Comparison of ENCODE assay signal across 34 cellular contexts in genomic region chrX:135436456-135436855, GRCh38.
"Had no signal": no experiment of that assay in that cellular context is flagged by ENCODE, and none has a peak within 500 bp of the region (broad histone marks: within the 10 kb centered on the region; RNA-seq: fewer than 3 reads in every experiment).

No MANE protein-coding gene starts in this region.

- ATAC-seq: activated CD8-positive, alpha-beta T cell treated with anti-CD3 and anti-CD28 coated beads for 36 hours; activated naive CD4-positive, alpha-beta T cell treated with anti-CD3 and anti-CD28 coated beads, Interleukin-2, amount 50 U/mL, for 72 hours; activated T-cell treated with anti-CD3 and anti-CD28 coated beads, Interleukin-2, amount 50 U/mL, for 4 hours; activated T-cell treated with anti-CD3 and anti-CD28 coated beads, Interleukin-2, amount 50 U/mL, for 72 hours; activated T-helper 17 cell treated with anti-CD3 and anti-CD28 coated beads, Interleukin-2, amount 50 U/mL, for 72 hours; body of pancreas had no signal

- H3K27me3 ChIP-seq: adrenal gland, body of pancreas, brain microvascular endothelial cell had no signal

- H3K4me3 ChIP-seq: adrenal gland, body of pancreas, breast epithelium had no signal

- H3K36me3 ChIP-seq: adrenal gland, brain microvascular endothelial cell, breast epithelium had no signal

- H3K27me3 Mint-ChIP-seq: activated CD4-positive, alpha-beta memory T cell treated with anti-CD3 and anti-CD28 coated beads for 36 hours; activated CD8-positive, alpha-beta T cell treated with anti-CD3 and anti-CD28 coated beads for 36 hours; activated naive CD8-positive, alpha-beta T cell treated with anti-CD3 and anti-CD28 coated beads for 36 hours; activated T-helper 17 cell treated with anti-CD3 and anti-CD28 coated beads, Interleukin-2, amount 50 U/mL, for 72 hours had no signal

- DNase-seq: activated B cell treated with CpG ODN at 0.5 μM for 24 hours; activated CD4-positive, alpha-beta memory T cell treated with anti-CD3 and anti-CD28 coated beads for 36 hours; activated CD4-positive, alpha-beta T cell treated with anti-CD3 and anti-CD28 coated beads for 4 hours; activated CD4-positive, alpha-beta T cell treated with anti-CD3 and anti-CD28 coated beads, Interleukin-2, amount 50 U/mL, for 1 hour; activated CD4-positive, alpha-beta T cell treated with anti-CD3 and anti-CD28 coated beads, Interleukin-2, amount 50 U/mL, for 4 hours; activated CD4-positive, CD25-positive, alpha-beta regulatory T cell treated with anti-CD3 and anti-CD28 coated beads, Interleukin-2, amount 50 U/mL, for 72 hours; activated CD8-positive, alpha-beta memory T cell treated with anti-CD3 and anti-CD28 coated beads, Interleukin-2, amount 50 U/mL, for 4 hours; activated CD8-positive, alpha-beta T cell treated with anti-CD3 and anti-CD28 coated beads for 36 hours; activated effector memory CD4-positive, alpha-beta T cell treated with anti-CD3 and anti-CD28 coated beads, Interleukin-2, amount 50 U/mL, for 16 hours; activated gamma-delta T cell treated with Interleukin-2 at 50 U/mL for 16 hours; activated naive CD4-positive, alpha-beta T cell; activated naive CD4-positive, alpha-beta T cell treated with anti-CD3 and anti-CD28 coated beads for 36 hours; activated naive CD4-positive, alpha-beta T cell treated with anti-CD3 and anti-CD28 coated beads, Interleukin-2, amount 50 U/mL, for 16 hours; activated naive CD8-positive, alpha-beta T cell treated with anti-CD3 and anti-CD28 coated beads for 36 hours; activated T-cell treated with anti-CD3 and anti-CD28 coated beads for 4 hours; activated T-cell treated with anti-CD3 and anti-CD28 coated beads, Interleukin-2, amount 50 U/mL, for 1 hour; activated T-cell treated with anti-CD3 and anti-CD28 coated beads, Interleukin-2, amount 50 U/mL, for 4 hours; activated T-cell treated with anti-CD3 and anti-CD28 coated beads, Interleukin-2, amount 50 U/mL, for 72 hours; adrenal gland; amniotic stem cell; aorta; body of pancreas; brain microvascular endothelial cell; central memory CD4-positive, alpha-beta T cell; T-helper 1 cell; T-helper 2 cell; T-helper 9 cell had no signal

- H3K36me3 Mint-ChIP-seq: activated CD4-positive, alpha-beta memory T cell treated with anti-CD3 and anti-CD28 coated beads for 36 hours; activated naive CD8-positive, alpha-beta T cell treated with anti-CD3 and anti-CD28 coated beads for 36 hours had no signal

- H3K4me1 Mint-ChIP-seq: activated B cell treated with CpG ODN at 0.5 μM for 24 hours; activated T-helper 17 cell treated with anti-CD3 and anti-CD28 coated beads, Interleukin-2, amount 50 U/mL, for 72 hours had no signal

- H3K27ac Mint-ChIP-seq: activated B cell treated with CpG ODN at 0.5 μM for 24 hours; activated CD4-positive, alpha-beta memory T cell treated with anti-CD3 and anti-CD28 coated beads for 36 hours; activated CD4-positive, alpha-beta T cell treated with anti-CD3 and anti-CD28 coated beads, Interleukin-2, amount 10 ng/mL, durations not matched to agents 24 days and 14 days; activated CD8-positive, alpha-beta T cell treated with anti-CD3 and anti-CD28 coated beads for 36 hours; activated naive CD4-positive, alpha-beta T cell treated with anti-CD3 and anti-CD28 coated beads for 36 hours; activated naive CD4-positive, alpha-beta T cell treated with anti-CD3 and anti-CD28 coated beads, Interleukin-2, amount 50 U/mL, for 72 hours; activated naive CD8-positive, alpha-beta T cell treated with anti-CD3 and anti-CD28 coated beads for 36 hours; activated T-cell treated with anti-CD3 and anti-CD28 coated beads, Interleukin-2, amount 50 U/mL, for 72 hours; activated T-helper 1 cell treated with anti-CD3 and anti-CD28 coated beads, Interleukin-12 subunit alpha, Interleukin-12 subunit beta, Interleukin-2, Interleukin-4 antibody, amounts not matched to agents 30 ng/mL and 10 ng/mL and 1 ng/mL, durations not matched to agents 14 hours and 24 hours and 36 hours; activated T-helper 17 cell treated with anti-CD3 and anti-CD28 coated beads, Interleukin-2, amount 50 U/mL, for 72 hours; T-helper 1 cell treated with Interleukin-12 subunit alpha and Interleukin-12 subunit beta and Interleukin-4 antibody, amounts not matched to agents 30 μg/mL and 1 μg/mL, for 36 hours; T-helper 2 cell treated with Interferon-gamma antibody and Interleukin-4, amounts not matched to agents 5 μg/mL and 100 μg/mL, for 36 hours had no signal

- H3K4me3 Mint-ChIP-seq: activated B cell treated with CpG ODN at 0.5 μM for 24 hours; activated CD4-positive, alpha-beta memory T cell treated with anti-CD3 and anti-CD28 coated beads for 36 hours; activated CD4-positive, alpha-beta T cell treated with anti-CD3 and anti-CD28 coated beads, Interleukin-2, amount 10 ng/mL, durations not matched to agents 24 days and 14 days; activated CD8-positive, alpha-beta T cell treated with anti-CD3 and anti-CD28 coated beads for 36 hours; activated naive CD4-positive, alpha-beta T cell treated with anti-CD3 and anti-CD28 coated beads for 36 hours; activated naive CD8-positive, alpha-beta T cell treated with anti-CD3 and anti-CD28 coated beads for 36 hours; activated T-cell treated with anti-CD3 and anti-CD28 coated beads, Interleukin-2, amount 50 U/mL, for 4 hours; activated T-cell treated with anti-CD3 and anti-CD28 coated beads, Interleukin-2, amount 50 U/mL, for 72 hours; activated T-helper 1 cell treated with anti-CD3 and anti-CD28 coated beads, Interleukin-12 subunit alpha, Interleukin-12 subunit beta, Interleukin-2, Interleukin-4 antibody, amounts not matched to agents 30 ng/mL and 10 ng/mL and 1 ng/mL, durations not matched to agents 14 hours and 24 hours and 36 hours; activated T-helper 17 cell treated with anti-CD3 and anti-CD28 coated beads, Interleukin-2, amount 50 U/mL, for 72 hours; T-helper 1 cell treated with Interleukin-12 subunit alpha and Interleukin-12 subunit beta and Interleukin-4 antibody, amounts not matched to agents 30 μg/mL and 1 μg/mL, for 36 hours; T-helper 2 cell treated with Interferon-gamma antibody and Interleukin-4, amounts not matched to agents 5 μg/mL and 100 μg/mL, for 36 hours had no signal

- H3K9me3 Mint-ChIP-seq: activated CD4-positive, alpha-beta T cell treated with anti-CD3 and anti-CD28 coated beads, Interleukin-2, amount 10 ng/mL, durations not matched to agents 24 days and 14 days; activated CD8-positive, alpha-beta T cell treated with anti-CD3 and anti-CD28 coated beads for 36 hours; activated naive CD4-positive, alpha-beta T cell treated with anti-CD3 and anti-CD28 coated beads, Interleukin-2, amount 50 U/mL, for 72 hours; activated naive CD8-positive, alpha-beta T cell treated with anti-CD3 and anti-CD28 coated beads for 36 hours had no signal
